Comparison of ENCODE assay signal across 22 cellular contexts in genomic region chr1:29459551-29459945, GRCh38.
"Had no signal": no experiment of that assay in that cellular context is flagged by ENCODE, and none has a peak within 500 bp of the region (broad histone marks: within the 10 kb centered on the region; RNA-seq: fewer than 3 reads in every experiment).

No MANE protein-coding gene starts in this region.

- H3K4me1 Mint-ChIP-seq: immature natural killer cell; stimulated activated naive B cell treated with anti-CD40 and anti-IgM and Interleukin-4, amounts not matched to agents 10 μg/mL and 1 μg/mL and 100 μg/mL, for 72 hours; stimulated activated naive CD8-positive, alpha-beta T cell treated with anti-CD3 and anti-CD28 coated beads, Interleukin-15, amount 100 ng/mL, for 72 hours had no signal

- H3K4me3 ChIP-seq: esophagus squamous epithelium, gastroesophageal sphincter, lung, psoas muscle, right lobe of liver, testis, tibial nerve, upper lobe of right lung, vagina had no signal

- H3K36me3 ChIP-seq: esophagus squamous epithelium, gastroesophageal sphincter, right lobe of liver, tibial nerve, upper lobe of right lung, vagina had no signal

- H3K27ac Mint-ChIP-seq: immature natural killer cell; natural killer cell treated with Interleukin-12 subunit alpha and Interleukin-12 subunit beta and Interleukin-15 and Interleukin-18, amount 100 ng/mL, for 72 hours; stimulated activated naive B cell treated with anti-CD40 and anti-IgM and Interleukin-4, amounts not matched to agents 10 μg/mL and 1 μg/mL and 100 μg/mL, for 72 hours had no signal

- H3K4me3 Mint-ChIP-seq: effector memory CD8-positive, alpha-beta T cell; immature natural killer cell; natural killer cell treated with Interleukin-12 subunit alpha and Interleukin-12 subunit beta and Interleukin-15 and Interleukin-18, amount 100 ng/mL, for 72 hours; stimulated activated naive B cell treated with anti-CD40 and anti-IgM and Interleukin-4, amounts not matched to agents 10 μg/mL and 1 μg/mL and 100 μg/mL, for 72 hours; stimulated activated naive CD8-positive, alpha-beta T cell treated with anti-CD3 and anti-CD28 coated beads, Interleukin-15, amount 100 ng/mL, for 72 hours had no signal

- H3K4me1 ChIP-seq: esophagus squamous epithelium, gastroesophageal sphincter, psoas muscle, right lobe of liver, testis, tibial nerve, upper lobe of right lung, vagina had no signal

- DNase-seq: effector memory CD8-positive, alpha-beta T cell; esophagus squamous epithelium; foreskin fibroblast; immature natural killer cell; left ventricle myocardium superior; mesenchymal stem cell; midbrain; psoas muscle; retina; stimulated activated CD4-positive, alpha-beta T cell treated with anti-CD3 and anti-CD28 coated beads, Interleukin-15, amount 100 ng/mL, for 24 hours; stimulated activated CD4-positive, alpha-beta T cell treated with anti-CD3 and anti-CD28 coated beads, Interleukin-1b, Interleukin-23, amount 100 ng/mL, for 48 hours; stimulated activated CD4-positive, alpha-beta T cell treated with anti-CD3 and anti-CD28 coated beads, Interleukin-4, amount 100 ng/mL, for 4 hours; stimulated activated naive B cell treated with anti-CD40 and anti-IgM and Interleukin-4, amounts not matched to agents 10 μg/mL and 1 μg/mL and 100 μg/mL, for 72 hours; stimulated activated naive CD8-positive, alpha-beta T cell treated with anti-CD3 and anti-CD28 coated beads, Interleukin-15, amount 100 ng/mL, for 72 hours; testis; upper lobe of right lung had no signal

- H3K36me3 Mint-ChIP-seq: immature natural killer cell; natural killer cell treated with Interleukin-12 subunit alpha and Interleukin-12 subunit beta and Interleukin-15 and Interleukin-18, amount 100 ng/mL, for 72 hours; stimulated activated naive B cell treated with anti-CD40 and anti-IgM and Interleukin-4, amounts not matched to agents 10 μg/mL and 1 μg/mL and 100 μg/mL, for 72 hours had no signal

- H3K9me3 Mint-ChIP-seq: effector memory CD8-positive, alpha-beta T cell; natural killer cell treated with Interleukin-12 subunit alpha and Interleukin-12 subunit beta and Interleukin-15 and Interleukin-18, amount 100 ng/mL, for 72 hours had no signal

- H3K9me3 ChIP-seq: right lobe of liver, testis, upper lobe of right lung, vagina had no signal

- H3K27me3 ChIP-seq: right lobe of liver, testis, upper lobe of right lung, vagina had no signal
